In the genomic region with DNA sequence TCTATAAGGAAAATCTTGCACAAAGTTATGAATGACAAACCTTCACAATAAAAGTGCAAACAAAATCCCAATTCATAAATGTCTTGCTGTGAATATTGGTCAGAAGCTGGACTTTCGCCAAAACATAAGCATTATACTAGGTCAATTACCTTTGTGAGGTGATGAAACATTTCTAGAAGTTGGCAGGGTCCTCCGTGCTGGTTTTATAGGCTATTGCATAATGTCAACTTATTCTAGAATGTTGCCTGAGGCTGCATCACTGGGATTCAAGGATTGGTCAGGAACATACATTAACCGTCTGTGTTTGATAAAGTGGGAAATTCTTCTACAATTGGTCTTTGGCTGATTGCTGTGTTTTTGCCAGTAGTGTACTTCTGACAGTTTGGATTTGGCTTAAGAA, we compare ENCODE assay signal across 16 cellular contexts. TPM values are rescaled to one million over a fixed set of nuclear protein-coding genes. Genes with fewer than 3 reads are reported as not detected.
A peak's percentile ranks its signal among the peaks of the same experiment; 100 is the strongest.
DNase-seq lines count a peak whose midpoint lies in the region; TF ChIP-seq lines count a peak whose summit lies in the region.
"Had no signal": no experiment of that assay in that cellular context is flagged by ENCODE, and none has a peak within 500 bp of the region (broad histone marks: within the 10 kb centered on the region; RNA-seq: fewer than 3 reads in every experiment).

No MANE protein-coding gene starts in this region.

- H3K4me3 ChIP-seq in fibroblast of pulmonary artery (replicated peaks; ENCODE audit: low read depth, low read length) (no peak overlapping the region), testis (no peak overlapping the region), thyroid gland (replicated peaks in 1 of 3) (no peak overlapping the region)
- H3K4me3 ChIP-seq: gastrocnemius medialis had no signal

- H3K9me3 ChIP-seq in testis (no peaks in the 10 kb centered on the region), thyroid gland (no peaks in the 10 kb centered on the region)
- H3K9me3 ChIP-seq: gastrocnemius medialis had no signal

- H3K4me3 Mint-ChIP-seq in activated CD4-positive, alpha-beta T cell treated with anti-CD3 and anti-CD28 coated beads, Interleukin-2, amount 10 ng/mL, durations not matched to agents 7 days and 5 days = no peak overlapping the region
- H3K4me3 Mint-ChIP-seq: activated T-helper 17 cell treated with anti-CD3 and anti-CD28 coated beads, Interleukin-2, amount 50 U/mL, for 72 hours; HFFc6 had no signal

- intact Hi-C loops in testis (cut with DNase I; ENCODE audit: low total_unique reads) (no loop called here), thyroid gland (cut with DNase I) (no loop called here)

- TF ChIP-seq CTCF in fibroblast of pulmonary artery (IDR thresholded peaks at IDR 0.05; ENCODE audit: low read length, missing control alignments) (no peak), testis (IDR thresholded peaks at IDR 0.05) (no peak), thyroid gland (IDR thresholded peaks at IDR 0.05) (no peak)

- H3K27me3 Mint-ChIP-seq in activated CD4-positive, alpha-beta T cell treated with anti-CD3 and anti-CD28 coated beads, Interleukin-2, amount 10 ng/mL, durations not matched to agents 7 days and 5 days = peaks cover 11% of the 10 kb centered on the region

- CTCF ChIA-PET in activated CD4-positive, alpha-beta T cell treated with anti-CD3 and anti-CD28 coated beads, Interleukin-2, amount 10 ng/mL, durations not matched to agents 7 days and 5 days (lab: Charles Lee) = no interaction called here

- H3K4me1 Mint-ChIP-seq in activated CD4-positive, alpha-beta T cell treated with anti-CD3 and anti-CD28 coated beads, Interleukin-2, amount 10 ng/mL, durations not matched to agents 7 days and 5 days = peaks cover 6% of the 10 kb centered on the region
- H3K4me1 Mint-ChIP-seq: activated T-helper 17 cell treated with anti-CD3 and anti-CD28 coated beads, Interleukin-2, amount 50 U/mL, for 72 hours had no signal

- no peak overlapping the region for H3K27ac Mint-ChIP-seq in activated CD4-positive, alpha-beta T cell treated with anti-CD3 and anti-CD28 coated beads, Interleukin-2, amount 10 ng/mL, durations not matched to agents 7 days and 5 days
- H3K27ac Mint-ChIP-seq: activated T-helper 17 cell treated with anti-CD3 and anti-CD28 coated beads, Interleukin-2, amount 50 U/mL, for 72 hours; HFFc6 had no signal

- H3K36me3 Mint-ChIP-seq in activated CD4-positive, alpha-beta T cell treated with anti-CD3 and anti-CD28 coated beads, Interleukin-2, amount 10 ng/mL, durations not matched to agents 7 days and 5 days (ENCODE audit: low read depth) = no peaks in the 10 kb centered on the region

- H3K27ac ChIP-seq in testis = no peak overlapping the region
- no peak overlapping the region for H3K27ac ChIP-seq in thyroid gland
- H3K27ac ChIP-seq: gastrocnemius medialis, parathyroid adenoma had no signal

- H3K27me3 ChIP-seq in testis = no peaks in the 10 kb centered on the region
- no peaks in the 10 kb centered on the region for H3K27me3 ChIP-seq in thyroid gland
- H3K27me3 ChIP-seq: gastrocnemius medialis had no signal

- no peaks in the 10 kb centered on the region for H3K9me3 Mint-ChIP-seq in activated CD4-positive, alpha-beta T cell treated with anti-CD3 and anti-CD28 coated beads, Interleukin-2, amount 10 ng/mL, durations not matched to agents 7 days and 5 days
- H3K9me3 Mint-ChIP-seq: HFFc6 had no signal

- POLR2A ChIA-PET in activated CD4-positive, alpha-beta T cell treated with anti-CD3 and anti-CD28 coated beads, Interleukin-2, amount 10 ng/mL, durations not matched to agents 7 days and 5 days (lab: Charles Lee) = no interaction called here

- WGBS in testis, 2 donors = 76 to 78% methylated on average over 3 of the region's 3 CpGs
- 58 to 62% methylated on average over 3 of the region's 3 CpGs for WGBS in thyroid gland, 2 donors

- H3K36me3 ChIP-seq in testis (ENCODE audit: low read depth, missing control alignments) (no peaks in the 10 kb centered on the region), thyroid gland (no peaks in the 10 kb centered on the region)
- H3K36me3 ChIP-seq: gastrocnemius medialis had no signal

- peak; percentile 18 for DNase-seq in DMS153 (lab: John Stamatoyannopoulos, UW)
- DNase-seq in M059J (ENCODE audit: low read depth) = peak; percentile 84
- DNase-seq in OCI-M1 (lab: John Stamatoyannopoulos, UW) = peak; percentile 12
- DNase-seq in fibroblast of pulmonary artery (ENCODE audit: low read depth) = peak; percentile 16
- DNase-seq in activated CD4-positive, alpha-beta T cell treated with anti-CD3 and anti-CD28 coated beads, Interleukin-2, amount 10 ng/mL, durations not matched to agents 7 days and 5 days = no peak
- no peak for DNase-seq in HPDE6-E6E7 (ENCODE audit: extremely low spot score)
- no peak for DNase-seq in testis
- no peak for DNase-seq in thyroid gland
- DNase-seq: activated CD4-positive, alpha-beta T cell treated with anti-CD3 and anti-CD28 coated beads, Interleukin-2, amount 50 U/mL, for 48 hours; gastrocnemius medialis; HFFc6; kidney; NCI-H82; SHP77 treated with DMSO at 0.1 percent for 48 hours had no signal

- TF ChIP-seq POLR2A in testis (IDR thresholded peaks at IDR 0.05) (no peak), thyroid gland (IDR thresholded peaks at IDR 0.05) (no peak)

- H3K4me1 ChIP-seq in testis (no peaks in the 10 kb centered on the region), thyroid gland (no peaks in the 10 kb centered on the region)
- H3K4me1 ChIP-seq: gastrocnemius medialis, parathyroid adenoma had no signal

RNA-seq across cellular contexts. Expression of a gene that starts 49.8 kb away (rescaled TPM):
- total RNA-seq in M059J (2014; rRNA removed; shearing (Covaris generic)) = 3.7 and 7.7 TPM in 2 replicates
- under 1 TPM in 1 of 2 experiments, not detected in 1; 0.19 TPM for total RNA-seq in activated CD4-positive, alpha-beta T cell treated with anti-CD3 and anti-CD28 coated beads, Interleukin-2, amount 10 ng/mL, durations not matched to agents 7 days and 5 days
- total RNA-seq in testis (1 to 10 TPM in 1 of 2 donors, under 1 TPM in 1; 0.87 to 2.3 TPM), thyroid gland (10 to 100 TPM in 3 of 4 donors, 1 to 10 TPM in 1; 9.9 to 25.4 (median 13.1) TPM)
- polyA plus RNA-seq in testis (ENCODE audit: insufficient read depth, low read depth, low replicate concordance) = 0.25 TPM

Comparison
In these comparisons a context has a peak if more than half of its experiments do, and no peak if none do; other contexts are left out.
1. DNase-seq: peak in DMS153 (single experiment), M059J (single experiment), OCI-M1 (single experiment) and fibroblast of pulmonary artery (single experiment); none in activated CD4-positive, alpha-beta T cell treated with anti-CD3 and anti-CD28 coated beads, Interleukin-2, amount 10 ng/mL, durations not matched to agents 7 days and 5 days (single experiment), HPDE6-E6E7 (single experiment), testis (single experiment) and thyroid gland (0 of 2).